ENCODE assay signal across 1 cellular context in the genomic region with DNA sequence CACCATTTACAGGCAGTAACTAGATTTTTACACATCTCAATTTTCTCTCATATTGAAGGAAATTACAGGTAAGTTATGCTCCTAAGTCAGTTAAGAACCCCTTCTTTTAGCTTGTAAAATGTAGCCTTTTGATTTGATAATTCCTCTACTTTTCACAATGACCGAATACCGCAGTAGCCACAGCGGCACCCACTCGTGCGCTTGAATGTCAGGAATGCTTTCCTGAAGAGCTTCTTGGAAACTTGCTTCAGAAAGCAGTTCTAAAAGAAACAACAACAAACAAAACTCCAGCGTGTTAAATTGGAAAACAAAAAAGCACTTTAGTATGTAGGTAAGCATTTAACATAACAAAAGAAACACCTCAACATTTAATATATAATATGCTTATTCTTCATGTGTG.
TF ChIP-seq lines count a peak whose summit lies in the region.

No MANE protein-coding gene starts in this region.

TF ChIP-seq in HepG2, 621 proteins besides CTCF, POLR2A, EP300 and RAD21:
- TF ChIP-seq THAP7 (CRISPR knock-in tag; IDR thresholded peaks at IDR 0.05) (no peak), AKAP8 (CRISPR knock-in tag; IDR thresholded peaks at IDR 0.05) (no peak), HMGA1 (CRISPR knock-in tag; conservative IDR thresholded peaks at IDR 0.05) (no peak), DBP (CRISPR knock-in tag; IDR thresholded peaks at IDR 0.05; ENCODE audit: not compliant biosample characterization) (no peak), REPIN1 (CRISPR knock-in tag; IDR thresholded peaks at IDR 0.05; ENCODE audit: borderline replicate concordance, low read depth) (no peak), NR1H2 (CRISPR knock-in tag; IDR thresholded peaks at IDR 0.05; ENCODE audit: borderline replicate concordance, low read depth) (no peak), CENPX (CRISPR knock-in tag; IDR thresholded peaks at IDR 0.05) (no peak), TEAD3 (CRISPR knock-in tag; optimal IDR thresholded peaks at IDR 0.05; ENCODE audit: borderline replicate concordance) (no peak)
